Comparison of ENCODE assay signal across 11 cellular contexts in genomic region chr22:50775132-50775531, GRCh38. TPM values are rescaled to one million over a fixed set of nuclear protein-coding genes. Genes with fewer than 3 reads are reported as not detected.
DNase-seq lines count a peak whose midpoint lies in the region; FAIRE-seq and TF ChIP-seq lines count a peak whose summit lies in the region.
"Not testable (repeated sequence)": the region's sequence is repeated elsewhere in the genome, so short reads cannot be mapped to it uniquely, and the experiment has no call there.
"Had no signal": no experiment of that assay in that cellular context is flagged by ENCODE, and none has a peak within 500 bp of the region (broad histone marks: within the 10 kb centered on the region; RNA-seq: fewer than 3 reads in every experiment).

No MANE protein-coding gene starts in this region.

- not testable (repeated sequence) for H3K9ac ChIP-seq in kidney (ENCODE audit: low read length in 2 of 2)

- not testable (repeated sequence) for H3K27ac ChIP-seq in kidney (ENCODE audit: low read depth in 2 of 2, low read length in 2 of 2)

- not testable (repeated sequence) for H3K36me3 ChIP-seq in kidney (ENCODE audit: control insufficient read depth in 1 of 2, insufficient read depth in 2 of 2, low read length in 2 of 2)

- intact Hi-C loops in kidney (cut with DNase I) = not testable (repeated sequence)

- TF ChIP-seq CTCF in AG10803 (conservative IDR thresholded peaks at IDR 0.05; ENCODE audit: low read length) (peak; percentile 45), epithelial cell of esophagus (IDR thresholded peaks at IDR 0.05; ENCODE audit: insufficient read depth, low read depth, low read length, missing control alignments) (peak; percentile 59)
- TF ChIP-seq CTCF in kidney (IDR thresholded peaks at IDR 0.05; ENCODE audit: borderline replicate concordance, extremely low read depth, insufficient read depth) = not testable (repeated sequence)

- not testable (repeated sequence) for H3K9me3 ChIP-seq in kidney (ENCODE audit: control insufficient read depth in 1 of 2, low read length in 2 of 2)

- not testable (repeated sequence) for FAIRE-seq in kidney (lab: Jason Lieb, UNC)

- not testable (repeated sequence) for H3K4me1 ChIP-seq in kidney (ENCODE audit: control insufficient read depth in 1 of 2, insufficient read depth in 1 of 2, low read depth in 1 of 2, low read length in 2 of 2)

- H3K4me3 ChIP-seq in AG10803 (ENCODE audit: low read length); epithelial cell of esophagus (ENCODE audit: low read length); kidney (ENCODE audit: low read length in 2 of 2): not testable (repeated sequence)

- DNase-seq in AG10803 (ENCODE audit: low read depth) (peak; percentile 19), GM19238 (ENCODE audit: insufficient read length, low spot score) (peak; percentile 2), NAMALWA (ENCODE audit: low spot score) (peak; percentile 86), RPMI8226 (peak; percentile 46), epithelial cell of esophagus (ENCODE audit: low read depth) (peak; percentile 58), kidney (peak; percentile 68), retina (peak; percentile 61)
- DNase-seq in activated T-cell treated with anti-CD3 and anti-CD28 coated beads, Interleukin-2, amount 50 U/mL, for 48 hours = peak; percentile 42 to 43

RNA-seq across cellular contexts. Expression of gene RABL2B, which starts 8.3 kb away (rescaled TPM):
- total RNA-seq in kidney = 43.5 TPM
- polyA plus RNA-seq in kidney (ENCODE audit: insufficient read depth, low read depth, low replicate concordance) = 26.2 TPM

RNA-seq across cellular contexts. Expression of gene ACR, which starts 37.1 kb away (rescaled TPM):
- 1.6 TPM for total RNA-seq in kidney
- 1.0 TPM for polyA plus RNA-seq in kidney (ENCODE audit: insufficient read depth, low read depth, low replicate concordance)
- total RNA-seq: activated T-helper 2 cell treated with anti-CD3 and anti-CD28 coated beads, Interferon-gamma antibody, Interleukin-2, Interleukin-4, amounts not matched to agents 10 μg/mL and 5 μg/mL and 100 μg/mL, durations not matched to agents 14 hours and 24 hours and 36 hours; CD8-positive, alpha-beta memory T cell; natural killer cell treated with Interleukin-12 subunit alpha and Interleukin-12 subunit beta and Interleukin-15 and Interleukin-18, amount 100 ng/mL, for 72 hours had no signal
- polyA plus RNA-seq: CD8-positive, alpha-beta memory T cell had no signal

Comparison
In these comparisons a context has a peak if more than half of its experiments do, and no peak if none do; other contexts are left out.
1. DNase-seq: peak in every context shown above with its lines; median percentile 86 in NAMALWA; 68 in kidney; 61 in retina; 58 in epithelial cell of esophagus; 46 in RPMI8226; 42 in activated T-cell treated with anti-CD3 and anti-CD28 coated beads, Interleukin-2, amount 50 U/mL, for 48 hours; 19 in AG10803; 2 in GM19238.